In the genomic region with DNA sequence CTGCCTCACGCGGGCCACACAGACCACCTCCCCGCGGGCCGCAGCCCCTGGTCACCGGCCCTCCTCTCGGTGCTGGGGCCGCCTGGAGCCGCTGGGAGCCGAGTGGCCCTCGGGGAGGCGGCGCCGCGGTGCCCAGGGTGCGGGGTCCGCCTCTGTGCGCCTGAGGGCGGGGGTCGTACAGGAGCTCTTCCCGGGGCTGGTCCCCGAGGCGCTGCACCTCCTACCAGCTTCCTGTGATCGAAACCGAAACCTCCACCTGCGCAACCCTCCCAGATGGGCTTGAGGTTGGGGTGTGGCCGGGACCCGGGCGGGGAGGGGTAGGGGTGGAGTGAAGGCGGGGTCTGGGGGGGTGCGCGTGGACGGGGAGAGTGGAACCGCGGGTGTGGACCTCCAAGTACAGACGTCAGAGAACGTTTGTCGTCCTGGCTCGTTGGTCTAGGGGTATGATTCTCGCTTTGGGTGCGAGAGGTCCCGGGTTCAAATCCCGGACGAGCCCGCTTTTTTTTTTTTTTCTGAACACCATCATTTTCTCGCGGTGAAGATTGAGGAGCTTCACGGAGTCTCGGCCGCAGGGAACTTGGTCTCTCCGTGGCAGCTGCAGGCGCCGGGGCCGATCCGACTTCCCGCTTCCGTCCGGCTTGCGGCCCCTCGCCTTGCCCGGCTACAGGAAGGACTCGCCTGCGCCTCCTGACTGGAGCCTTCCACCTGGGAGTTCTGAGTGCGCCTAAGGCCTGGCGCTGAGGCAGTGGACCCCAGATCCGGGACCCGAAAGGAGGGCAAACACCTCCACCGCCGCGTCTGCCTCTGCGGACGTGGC, we compare ENCODE assay signal across 1 cellular context.
TF ChIP-seq lines count a peak whose summit lies in the region.

No MANE protein-coding gene starts in this region.

TF ChIP-seq in HepG2, 621 proteins besides CTCF, POLR2A, EP300 and RAD21 (continued from another document):
- TF ChIP-seq SALL1 (CRISPR knock-in tag; IDR thresholded peaks at IDR 0.05) (peak; percentile 41; the same call in 1 of the 2 replicates), ZNF335 (CRISPR knock-in tag; IDR thresholded peaks at IDR 0.05) (peak; percentile 68; the same call in 1 of the 2 replicates), TCF7L2 (IDR thresholded peaks at IDR 0.05; ENCODE audit: low read depth, low read length) (no peak), LCORL (IDR thresholded peaks at IDR 0.05) (no peak), LCORL (CRISPR knock-in tag; IDR thresholded peaks at IDR 0.05) (0 out of 2 replicates have a peak, but pooled peaks have one; percentile 62), NFKB2 (CRISPR knock-in tag; IDR thresholded peaks at IDR 0.05; ENCODE audit: borderline replicate concordance) (peak; percentile 34; the same call in 1 of the 2 replicates), PITX1 (CRISPR knock-in tag; IDR thresholded peaks at IDR 0.05) (peak; percentile 53; the same call in 1 of the 2 replicates), SAP130 (CRISPR knock-in tag; IDR thresholded peaks at IDR 0.05; ENCODE audit: low read depth) (peak; percentile 62), PHF8 (CRISPR knock-in tag; IDR thresholded peaks at IDR 0.05) (peak; percentile 65), ZNF775 (CRISPR knock-in tag; IDR thresholded peaks at IDR 0.05; ENCODE audit: borderline replicate concordance) (0 out of 2 replicates have a peak, but pooled peaks have one; percentile 52), ZNF564 (CRISPR knock-in tag; IDR thresholded peaks at IDR 0.05) (0 out of 2 replicates have a peak, but pooled peaks have one; percentile 80), NKX3-1 (CRISPR knock-in tag; IDR thresholded peaks at IDR 0.05) (no peak), ZNF34 (CRISPR knock-in tag; IDR thresholded peaks at IDR 0.05; ENCODE audit: borderline replicate concordance) (0 out of 2 replicates have a peak, but pooled peaks have one; percentile 34), MBD4 (IDR thresholded peaks at IDR 0.05; ENCODE audit: borderline replicate concordance, low read length) (no peak), ZNF431 (CRISPR knock-in tag; IDR thresholded peaks at IDR 0.05; ENCODE audit: borderline replicate concordance, low read depth) (peak; percentile 30; the same call in 1 of the 2 replicates)
- TF ChIP-seq, protein P1, sequence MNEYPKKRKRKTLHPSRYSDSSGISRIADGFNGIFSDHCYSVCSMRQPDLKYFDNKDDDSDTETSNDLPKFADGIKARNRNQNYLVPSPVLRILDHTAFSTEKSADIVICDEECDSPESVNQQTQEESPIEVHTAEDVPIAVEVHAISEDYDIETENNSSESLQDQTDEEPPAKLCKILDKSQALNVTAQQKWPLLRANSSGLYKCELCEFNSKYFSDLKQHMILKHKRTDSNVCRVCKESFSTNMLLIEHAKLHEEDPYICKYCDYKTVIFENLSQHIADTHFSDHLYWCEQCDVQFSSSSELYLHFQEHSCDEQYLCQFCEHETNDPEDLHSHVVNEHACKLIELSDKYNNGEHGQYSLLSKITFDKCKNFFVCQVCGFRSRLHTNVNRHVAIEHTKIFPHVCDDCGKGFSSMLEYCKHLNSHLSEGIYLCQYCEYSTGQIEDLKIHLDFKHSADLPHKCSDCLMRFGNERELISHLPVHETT (CRISPR knock-in tag; conservative IDR thresholded peaks at IDR 0.05): no peak
- TF ChIP-seq, protein P2, sequence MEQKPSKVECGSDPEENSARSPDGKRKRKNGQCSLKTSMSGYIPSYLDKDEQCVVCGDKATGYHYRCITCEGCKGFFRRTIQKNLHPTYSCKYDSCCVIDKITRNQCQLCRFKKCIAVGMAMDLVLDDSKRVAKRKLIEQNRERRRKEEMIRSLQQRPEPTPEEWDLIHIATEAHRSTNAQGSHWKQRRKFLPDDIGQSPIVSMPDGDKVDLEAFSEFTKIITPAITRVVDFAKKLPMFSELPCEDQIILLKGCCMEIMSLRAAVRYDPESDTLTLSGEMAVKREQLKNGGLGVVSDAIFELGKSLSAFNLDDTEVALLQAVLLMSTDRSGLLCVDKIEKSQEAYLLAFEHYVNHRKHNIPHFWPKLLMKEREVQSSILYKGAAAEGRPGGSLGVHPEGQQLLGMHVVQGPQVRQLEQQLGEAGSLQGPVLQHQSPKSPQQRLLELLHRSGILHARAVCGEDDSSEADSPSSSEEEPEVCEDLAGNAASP (CRISPR knock-in tag; IDR thresholded peaks at IDR 0.05; ENCODE audit: borderline replicate concordance): 0 out of 2 replicates have a peak, but pooled peaks have one; percentile 12
- TF ChIP-seq, protein P3, sequence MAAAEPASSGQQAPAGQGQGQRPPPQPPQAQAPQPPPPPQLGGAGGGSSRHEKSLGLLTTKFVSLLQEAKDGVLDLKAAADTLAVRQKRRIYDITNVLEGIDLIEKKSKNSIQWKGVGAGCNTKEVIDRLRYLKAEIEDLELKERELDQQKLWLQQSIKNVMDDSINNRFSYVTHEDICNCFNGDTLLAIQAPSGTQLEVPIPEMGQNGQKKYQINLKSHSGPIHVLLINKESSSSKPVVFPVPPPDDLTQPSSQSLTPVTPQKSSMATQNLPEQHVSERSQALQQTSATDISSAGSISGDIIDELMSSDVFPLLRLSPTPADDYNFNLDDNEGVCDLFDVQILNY (CRISPR knock-in tag; conservative IDR thresholded peaks at IDR 0.05): 0 out of 2 replicates have a peak, but pooled peaks have one; percentile 31
- TF ChIP-seq, protein P4, sequence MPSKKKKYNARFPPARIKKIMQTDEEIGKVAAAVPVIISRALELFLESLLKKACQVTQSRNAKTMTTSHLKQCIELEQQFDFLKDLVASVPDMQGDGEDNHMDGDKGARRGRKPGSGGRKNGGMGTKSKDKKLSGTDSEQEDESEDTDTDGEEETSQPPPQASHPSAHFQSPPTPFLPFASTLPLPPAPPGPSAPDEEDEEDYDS (CRISPR knock-in tag; IDR thresholded peaks at IDR 0.05): 0 out of 2 replicates have a peak, but pooled peaks have one; percentile 17
- TF ChIP-seq, protein P5, sequence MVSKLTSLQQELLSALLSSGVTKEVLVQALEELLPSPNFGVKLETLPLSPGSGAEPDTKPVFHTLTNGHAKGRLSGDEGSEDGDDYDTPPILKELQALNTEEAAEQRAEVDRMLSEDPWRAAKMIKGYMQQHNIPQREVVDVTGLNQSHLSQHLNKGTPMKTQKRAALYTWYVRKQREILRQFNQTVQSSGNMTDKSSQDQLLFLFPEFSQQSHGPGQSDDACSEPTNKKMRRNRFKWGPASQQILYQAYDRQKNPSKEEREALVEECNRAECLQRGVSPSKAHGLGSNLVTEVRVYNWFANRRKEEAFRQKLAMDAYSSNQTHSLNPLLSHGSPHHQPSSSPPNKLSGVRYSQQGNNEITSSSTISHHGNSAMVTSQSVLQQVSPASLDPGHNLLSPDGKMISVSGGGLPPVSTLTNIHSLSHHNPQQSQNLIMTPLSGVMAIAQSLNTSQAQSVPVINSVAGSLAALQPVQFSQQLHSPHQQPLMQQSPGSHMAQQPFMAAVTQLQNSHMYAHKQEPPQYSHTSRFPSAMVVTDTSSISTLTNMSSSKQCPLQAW (CRISPR knock-in tag; IDR thresholded peaks at IDR 0.05): 0 out of 2 replicates have a peak, but pooled peaks have one; percentile 45
